Comparison of ENCODE assay signal across 28 cellular contexts in the genomic region with DNA sequence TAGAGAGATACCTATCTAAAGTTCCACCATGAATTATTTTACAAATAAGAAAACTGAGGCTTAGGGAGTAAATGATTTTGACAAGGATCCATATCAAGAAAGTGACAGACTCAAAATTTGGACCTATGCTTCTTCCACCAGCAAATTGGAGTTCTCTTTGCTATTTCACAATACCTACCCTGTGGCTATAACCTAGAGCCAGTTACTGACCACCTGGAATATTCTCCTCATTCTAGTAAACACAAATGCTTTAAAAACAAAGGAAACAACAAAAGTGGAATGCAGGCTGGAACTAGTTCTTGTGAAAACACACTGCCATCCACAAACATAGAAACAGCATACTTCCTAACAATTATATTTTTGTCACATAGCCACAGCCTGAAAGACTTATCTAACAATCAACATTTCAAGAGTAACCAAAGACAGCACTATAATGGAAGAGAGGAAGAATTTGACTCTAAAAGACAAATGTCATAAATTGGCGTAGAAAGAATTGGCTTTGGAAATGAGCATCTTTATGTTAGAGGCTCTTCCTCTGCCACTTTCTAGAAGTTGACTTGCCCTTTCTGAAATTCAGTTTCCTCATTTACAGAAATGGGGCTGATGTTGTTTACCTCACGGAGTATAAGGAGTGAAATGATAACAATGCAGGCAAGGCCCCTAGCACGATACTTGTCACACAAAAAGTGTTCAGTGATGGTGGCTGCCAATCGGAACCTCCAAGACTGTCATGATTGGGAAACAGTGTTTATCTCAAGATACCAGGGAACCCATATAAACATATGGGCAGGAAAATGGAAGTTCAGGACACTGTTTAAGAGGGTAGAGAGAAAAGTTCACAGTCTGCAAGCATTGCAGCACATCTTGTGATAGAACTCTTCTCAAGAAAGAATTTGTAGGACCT.
"Had no signal": no experiment of that assay in that cellular context is flagged by ENCODE, and none has a peak within 500 bp of the region (broad histone marks: within the 10 kb centered on the region; RNA-seq: fewer than 3 reads in every experiment).

No MANE protein-coding gene starts in this region.

- ATAC-seq: left colon; lower lobe of right lung; natural killer cell; right cardiac atrium; stimulated activated effector memory CD8-positive, alpha-beta T cell treated with anti-CD3 and anti-CD28 coated beads, Interleukin-12 subunit alpha, Interleukin-12 subunit beta, amount 100 ng/mL, for 72 hours; stimulated activated naive CD8-positive, alpha-beta T cell treated with anti-CD3 and anti-CD28 coated beads, Interleukin-15, amount 100 ng/mL, for 72 hours had no signal

- H3K27ac ChIP-seq: left lung, lower lobe of right lung, neural progenitor cell, neutrophil, parathyroid adenoma, sigmoid colon, spleen, tibial nerve, upper lobe of left lung, vagina had no signal

- H3K27me3 ChIP-seq: left lung, neural progenitor cell, neutrophil, sigmoid colon, spleen, tibial nerve, upper lobe of left lung, vagina had no signal

- DNase-seq: hypothalamus; immature natural killer cell; kidney; left colon; left lung; lower lobe of right lung; mesendoderm; naive B cell; natural killer cell; nephron progenitor cell; occipital lobe; retina; right cardiac atrium; sigmoid colon; small intestine; spleen; stimulated activated CD4-positive, alpha-beta T cell treated with anti-CD3 and anti-CD28 coated beads, Interleukin-4, amount 100 ng/mL, for 24 hours; stimulated activated naive CD4-positive, alpha-beta T cell; stimulated activated naive CD8-positive, alpha-beta T cell treated with anti-CD3 and anti-CD28 coated beads, Interleukin-15, amount 100 ng/mL, for 72 hours; substantia nigra; upper lobe of left lung had no signal

- H3K4me1 ChIP-seq: left lung, lower lobe of right lung, neural progenitor cell, parathyroid adenoma, sigmoid colon, spleen, upper lobe of left lung had no signal

- FAIRE-seq: islet of Langerhans, kidney, small intestine had no signal

- H3K9ac ChIP-seq: neural progenitor cell, parathyroid adenoma had no signal

- H3K79me2 ChIP-seq: parathyroid adenoma had no signal

- H3K4me2 ChIP-seq: neural progenitor cell had no signal

- H3K36me3 ChIP-seq: left lung, lower lobe of right lung, neural progenitor cell, neutrophil, sigmoid colon, spleen, tibial nerve, upper lobe of left lung, vagina had no signal

- H3K9me3 ChIP-seq: left lung, lower lobe of right lung, neutrophil, sigmoid colon, upper lobe of left lung, vagina had no signal

- H3K4me3 ChIP-seq: left lung, lower lobe of right lung, neural progenitor cell, sigmoid colon, spleen, tibial nerve, upper lobe of left lung, vagina had no signal

- H2AFZ ChIP-seq: neural progenitor cell, parathyroid adenoma had no signal
